30 cellular contexts compared by ENCODE assay signal in genomic region chr1:53704304-53704703, GRCh38. TPM values are rescaled to one million over a fixed set of nuclear protein-coding genes. Genes with fewer than 3 reads are reported as not detected.
"Had no signal": no experiment of that assay in that cellular context is flagged by ENCODE, and none has a peak within 500 bp of the region (broad histone marks: within the 10 kb centered on the region; RNA-seq: fewer than 3 reads in every experiment).

No MANE protein-coding gene starts in this region.

- H3K4me3 ChIP-seq: coronary artery, dorsolateral prefrontal cortex, esophagus muscularis mucosa, gastrocnemius medialis, heart left ventricle had no signal

- FAIRE-seq: astrocyte, bronchial epithelial cell had no signal

- H3K4me1 ChIP-seq: esophagus muscularis mucosa, foreskin keratinocyte, gastrocnemius medialis, heart left ventricle had no signal

- DNase-seq: activated CD4-positive, alpha-beta memory T cell treated with anti-CD3 and anti-CD28 coated beads, Interleukin-2, amount 10 ng/mL, durations not matched to agents 7 days and 5 days; activated CD4-positive, alpha-beta T cell treated with anti-CD3 and anti-CD28 coated beads for 36 hours; activated CD4-positive, alpha-beta T cell treated with anti-CD3 and anti-CD28 coated beads, Interleukin-2, amount 10 ng/mL, durations not matched to agents 24 days and 14 days; activated CD4-positive, CD25-positive, alpha-beta regulatory T cell; activated CD4-positive, CD25-positive, alpha-beta regulatory T cell treated with anti-CD3 and anti-CD28 coated beads, Interleukin-2, amount 50 U/mL, for 72 hours; activated CD8-positive, alpha-beta memory T cell treated with anti-CD3 and anti-CD28 coated beads, Interleukin-2, amount 50 U/mL, for 48 hours; activated gamma-delta T cell; activated naive CD4-positive, alpha-beta T cell; activated naive CD4-positive, alpha-beta T cell treated with anti-CD3 and anti-CD28 coated beads, Interleukin-2, amount 10 ng/mL, durations not matched to agents 7 days and 5 days; activated T-cell treated with anti-CD3 and anti-CD28 coated beads for 4 hours; activated T-cell treated with anti-CD3 and anti-CD28 coated beads, Interleukin-2, amount 50 U/mL, for 24 hours; activated T-cell treated with anti-CD3 and anti-CD28 coated beads, Interleukin-2, amount 50 U/mL, for 72 hours; amniotic stem cell; anterior cingulate cortex; brain microvascular endothelial cell; dorsolateral prefrontal cortex; effector memory CD8-positive, alpha-beta T cell; erythroblast; foreskin keratinocyte; gastrocnemius medialis; glutamatergic neuron; heart left ventricle; T-helper 17 cell; T1000; WERI-Rb-1 had no signal

- ATAC-seq: activated CD4-positive, alpha-beta T cell treated with anti-CD3 and anti-CD28 coated beads for 36 hours; activated naive CD4-positive, alpha-beta T cell treated with anti-CD3 and anti-CD28 coated beads, Interleukin-2, amount 50 U/mL, for 72 hours; activated T-cell treated with anti-CD3 and anti-CD28 coated beads, Interleukin-2, amount 50 U/mL, for 72 hours; effector memory CD8-positive, alpha-beta T cell; foreskin keratinocyte; gastrocnemius medialis; heart left ventricle; T-helper 17 cell had no signal

- H3K36me3 ChIP-seq: esophagus muscularis mucosa, gastrocnemius medialis, heart left ventricle, WERI-Rb-1 had no signal

- H3K27me3 ChIP-seq: brain microvascular endothelial cell, dorsolateral prefrontal cortex had no signal

- H3K27ac ChIP-seq: brain microvascular endothelial cell, coronary artery, dorsolateral prefrontal cortex, esophagus muscularis mucosa, foreskin keratinocyte, gastrocnemius medialis, heart left ventricle, WERI-Rb-1 had no signal

- H3K9me3 ChIP-seq: esophagus muscularis mucosa, gastrocnemius medialis, heart left ventricle had no signal

RNA-seq across cellular contexts. Expression of gene GLIS1, which starts 34.7 kb away (rescaled TPM):
- total RNA-seq: activated CD4-positive, alpha-beta memory T cell treated with anti-CD3 and anti-CD28 coated beads, Interleukin-2, amount 10 ng/mL, durations not matched to agents 7 days and 5 days; activated CD4-positive, alpha-beta T cell treated with anti-CD3 and anti-CD28 coated beads for 36 hours; activated CD4-positive, alpha-beta T cell treated with anti-CD3 and anti-CD28 coated beads, Interleukin-2, amount 10 ng/mL, durations not matched to agents 24 days and 14 days; activated naive CD4-positive, alpha-beta T cell treated with anti-CD3 and anti-CD28 coated beads, Interleukin-2, amount 50 U/mL, for 72 hours; activated T-cell treated with anti-CD3 and anti-CD28 coated beads, Interleukin-2, amount 50 U/mL, for 72 hours; foreskin keratinocyte; gastrocnemius medialis; T-helper 17 cell had no signal
- polyA plus RNA-seq: foreskin keratinocyte had no signal
